1 cellular context compared by ENCODE assay signal in genomic region chr15:99692825-99693224, GRCh38.
TF ChIP-seq lines count a peak whose summit lies in the region.

No MANE protein-coding gene starts in this region.

TF ChIP-seq in GM12878, 131 proteins besides CTCF, POLR2A, EP300 and RAD21 (continued from another document):
- TF ChIP-seq ETV6 (conservative IDR thresholded peaks at IDR 0.05 in 1 of 2, IDR thresholded peaks at IDR 0.05 in 1 of 2; ENCODE audit: borderline replicate concordance in 1 of 2, low read depth in 1 of 2) (no peak), TCF7 (IDR thresholded peaks at IDR 0.05; ENCODE audit: borderline replicate concordance) (no peak), USF1 (IDR thresholded peaks at IDR 0.05; ENCODE audit: borderline replicate concordance, extremely low read length, insufficient read depth, low read depth, low read length) (no peak), ZNF217 (IDR thresholded peaks at IDR 0.05) (no peak), IRF5 (IDR thresholded peaks at IDR 0.05; ENCODE audit: borderline replicate concordance) (no peak), RFX5 (IDR thresholded peaks at IDR 0.05; ENCODE audit: low read depth, low read length) (no peak), MTA3 (IDR thresholded peaks at IDR 0.05; ENCODE audit: borderline replicate concordance, low read length) (no peak), RELA (IDR thresholded peaks at IDR 0.05; ENCODE audit: borderline replicate concordance, partially characterized antibody) (no peak)
- TF ChIP-seq, protein P1, sequence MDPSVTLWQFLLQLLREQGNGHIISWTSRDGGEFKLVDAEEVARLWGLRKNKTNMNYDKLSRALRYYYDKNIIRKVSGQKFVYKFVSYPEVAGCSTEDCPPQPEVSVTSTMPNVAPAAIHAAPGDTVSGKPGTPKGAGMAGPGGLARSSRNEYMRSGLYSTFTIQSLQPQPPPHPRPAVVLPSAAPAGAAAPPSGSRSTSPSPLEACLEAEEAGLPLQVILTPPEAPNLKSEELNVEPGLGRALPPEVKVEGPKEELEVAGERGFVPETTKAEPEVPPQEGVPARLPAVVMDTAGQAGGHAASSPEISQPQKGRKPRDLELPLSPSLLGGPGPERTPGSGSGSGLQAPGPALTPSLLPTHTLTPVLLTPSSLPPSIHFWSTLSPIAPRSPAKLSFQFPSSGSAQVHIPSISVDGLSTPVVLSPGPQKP (IDR thresholded peaks at IDR 0.05; ENCODE audit: low read depth, low read length), result no peak
- TF ChIP-seq, protein P2, sequence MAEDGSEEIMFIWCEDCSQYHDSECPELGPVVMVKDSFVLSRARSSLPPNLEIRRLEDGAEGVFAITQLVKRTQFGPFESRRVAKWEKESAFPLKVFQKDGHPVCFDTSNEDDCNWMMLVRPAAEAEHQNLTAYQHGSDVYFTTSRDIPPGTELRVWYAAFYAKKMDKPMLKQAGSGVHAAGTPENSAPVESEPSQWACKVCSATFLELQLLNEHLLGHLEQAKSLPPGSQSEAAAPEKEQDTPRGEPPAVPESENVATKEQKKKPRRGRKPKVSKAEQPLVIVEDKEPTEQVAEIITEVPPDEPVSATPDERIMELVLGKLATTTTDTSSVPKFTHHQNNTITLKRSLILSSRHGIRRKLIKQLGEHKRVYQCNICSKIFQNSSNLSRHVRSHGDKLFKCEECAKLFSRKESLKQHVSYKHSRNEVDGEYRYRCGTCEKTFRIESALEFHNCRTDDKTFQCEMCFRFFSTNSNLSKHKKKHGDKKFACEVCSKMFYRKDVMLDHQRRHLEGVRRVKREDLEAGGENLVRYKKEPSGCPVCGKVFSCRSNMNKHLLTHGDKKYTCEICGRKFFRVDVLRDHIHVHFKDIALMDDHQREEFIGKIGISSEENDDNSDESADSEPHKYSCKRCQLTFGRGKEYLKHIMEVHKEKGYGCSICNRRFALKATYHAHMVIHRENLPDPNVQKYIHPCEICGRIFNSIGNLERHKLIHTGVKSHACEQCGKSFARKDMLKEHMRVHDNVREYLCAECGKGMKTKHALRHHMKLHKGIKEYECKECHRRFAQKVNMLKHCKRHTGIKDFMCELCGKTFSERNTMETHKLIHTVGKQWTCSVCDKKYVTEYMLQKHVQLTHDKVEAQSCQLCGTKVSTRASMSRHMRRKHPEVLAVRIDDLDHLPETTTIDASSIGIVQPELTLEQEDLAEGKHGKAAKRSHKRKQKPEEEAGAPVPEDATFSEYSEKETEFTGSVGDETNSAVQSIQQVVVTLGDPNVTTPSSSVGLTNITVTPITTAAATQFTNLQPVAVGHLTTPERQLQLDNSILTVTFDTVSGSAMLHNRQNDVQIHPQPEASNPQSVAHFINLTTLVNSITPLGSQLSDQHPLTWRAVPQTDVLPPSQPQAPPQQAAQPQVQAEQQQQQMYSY (CRISPR knock-in tag; IDR thresholded peaks at IDR 0.05), result no peak
